7 cellular contexts compared by ENCODE assay signal in the genomic region with DNA sequence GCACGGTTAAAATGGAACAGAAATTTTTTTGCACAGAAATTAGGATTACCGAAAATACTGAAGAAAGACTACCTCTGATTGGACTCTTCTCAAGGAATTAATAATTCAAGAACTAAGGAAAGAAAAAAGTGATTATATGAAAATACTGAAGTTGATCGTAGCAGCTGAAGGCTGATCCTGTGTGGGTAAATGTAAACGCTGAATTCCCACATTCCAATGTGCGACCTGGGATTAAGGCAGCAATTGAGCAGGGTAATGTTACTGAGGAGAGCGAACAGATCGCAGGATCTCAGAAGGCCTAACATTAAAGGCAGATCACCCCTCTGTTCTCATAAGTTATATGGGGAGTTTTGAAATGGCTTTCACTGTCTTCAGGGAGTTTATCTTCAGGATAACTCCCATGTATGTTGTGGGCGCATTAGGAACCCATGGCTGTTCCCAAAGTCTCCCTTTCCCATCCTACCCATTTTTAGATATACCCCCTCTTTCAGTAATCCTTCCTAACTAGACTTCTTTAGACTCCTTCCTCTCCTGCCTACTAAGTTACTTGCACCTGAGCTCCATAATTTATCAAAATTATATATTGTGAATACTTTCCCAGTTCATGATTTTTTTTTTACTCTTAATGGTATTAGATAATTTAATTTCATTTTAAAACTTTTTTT. TPM values are rescaled to one million over a fixed set of nuclear protein-coding genes. Genes with fewer than 3 reads are reported as not detected.
DNase-seq lines count a peak whose midpoint lies in the region; ATAC-seq, FAIRE-seq and TF ChIP-seq lines count a peak whose summit lies in the region.

No MANE protein-coding gene starts in this region.

- WGBS in small intestine, 3 donors, result 17 to 33% (median 21%) methylated on average over 8 of the region's 8 CpGs

- H3K9me3 ChIP-seq in HCT116 (ENCODE audit: control insufficient read depth in 1 of 2, insufficient read depth in 1 of 2, low read depth in 1 of 2, low read length in 2 of 2), result no peaks in the 10 kb centered on the region
- H3K9me3 ChIP-seq in SJSA1 (replicated peaks), result no peaks in the 10 kb centered on the region
- H3K9me3 ChIP-seq in small intestine (ENCODE audit: control insufficient read depth, low read depth), result no peaks in the 10 kb centered on the region

- H3K4me1 ChIP-seq in HCT116 (ENCODE audit: control insufficient read depth in 1 of 2, insufficient read depth in 2 of 2, low read length in 2 of 2) (peaks cover 3 to 14% of the 10 kb centered on the region in 2 experiments; a peak in 3 of 4 replicates), SJSA1 (replicated peaks) (peaks cover 21% of the 10 kb centered on the region), small intestine (ENCODE audit: control insufficient read depth in 2 of 2, insufficient read depth in 1 of 2, low read depth in 1 of 2, low read length in 1 of 2) (peaks cover 0 to 5% of the 10 kb centered on the region in 2 donors)

- H3K4me2 ChIP-seq in HCT116 (ENCODE audit: low read length), result peak overlapping the region; percentile 98

- H3K9me2 ChIP-seq in HCT116 (ENCODE audit: insufficient read depth), result no peaks in the 10 kb centered on the region

- RAD21 ChIA-PET in HCT116 (lab: Charles Lee; ENCODE audit: low non-redundant PET in 1 of 2, low total read pairs in 2 of 2, uncharacterized antibody in 2 of 2, unreplicated experiment in 2 of 2), result no interaction called here

- POLR2A ChIA-PET in HCT116 (lab: Charles Lee), result interaction anchor here (1.8 kb wide), 1 partner anchor 12 kb away, joined by 7 read pairs; no protein-coding TSS in a partner anchor

- peak overlapping the region; percentile 81; the same call in 1 of the 2 replicates for H3K27ac ChIP-seq in HCT116 (ENCODE audit: low read depth, low read length)
- peak overlapping the region; percentile 96 for H3K27ac ChIP-seq in SJSA1
- no peak overlapping the region for H3K27ac ChIP-seq in small intestine (ENCODE audit: low read depth in 1 of 2, low read length in 1 of 2)

- peak overlapping the region; percentile 59 to 97 for H3K4me3 ChIP-seq in HCT116 (replicated peaks in 1 of 2; ENCODE audit: low read depth in 1 of 2, low read length in 2 of 2)
- peak overlapping the region; percentile 53 for H3K4me3 ChIP-seq in SJSA1
- H3K4me3 ChIP-seq in fibroblast of the aortic adventitia (ENCODE audit: low read depth, low read length), result peak overlapping the region; percentile 93
- H3K4me3 ChIP-seq in small intestine (ENCODE audit: low read depth in 1 of 2, low read length in 2 of 2), result peak overlapping the region; percentile 4 to 92

- no peak for TF ChIP-seq POLR2A in HCT116 (IDR thresholded peaks at IDR 0.05; ENCODE audit: borderline replicate concordance, extremely low read depth, insufficient read depth, insufficient read length)

- ATAC-seq in HCT116 (no peak), GM18511 (IDR thresholded peaks at IDR 0.05; ENCODE audit: unreplicated experiment) (no peak)
- ATAC-seq in activated CD4-positive, CD25-positive, alpha-beta regulatory T cell treated with anti-CD3 and anti-CD28 coated beads, Interleukin-2, amount 50 U/mL, for 24 hours, result no peak

- peak overlapping the region; percentile 92 for H2AFZ ChIP-seq in HCT116 (ENCODE audit: low read depth, low read length, poor library complexity, severe bottlenecking)

- TF ChIP-seq CTCF in HCT116 (IDR thresholded peaks at IDR 0.05 in 2 of 3, conservative IDR thresholded peaks at IDR 0.05 in 1 of 3; ENCODE audit: borderline replicate concordance in 1 of 3, insufficient read depth in 1 of 3, low read depth in 2 of 3, low read length in 2 of 3) (no peak), fibroblast of the aortic adventitia (IDR thresholded peaks at IDR 0.05; ENCODE audit: insufficient read depth, low read length) (no peak)

- H3K36me3 ChIP-seq in HCT116 (ENCODE audit: control insufficient read depth in 1 of 2, insufficient read depth in 2 of 2, low read length in 2 of 2) (peaks cover 0 to 2% of the 10 kb centered on the region in 2 experiments; a peak in 1 of 4 replicates), SJSA1 (no peaks in the 10 kb centered on the region), small intestine (ENCODE audit: control insufficient read depth in 2 of 2, insufficient read depth in 2 of 2, low read length in 2 of 2) (peaks cover 0 to 4% of the 10 kb centered on the region in 2 donors)

- CTCF ChIA-PET in HCT116 (lab: Charles Lee), result interaction anchor here (1.1 to 1.7 kb wide), 2 partner anchors 27 to 79 kb away, joined by 3 to 7 read pairs; no protein-coding TSS in a partner anchor

- FAIRE-seq in small intestine (lab: Jason Lieb, UNC), result no peak

- no peaks in the 10 kb centered on the region; the same call in 1 of the 2 replicates for H4K20me1 ChIP-seq in HCT116 (ENCODE audit: insufficient read depth)

- H3K27me3 ChIP-seq in HCT116 (ENCODE audit: insufficient read depth, low read length), result no peaks in the 10 kb centered on the region
- no peaks in the 10 kb centered on the region for H3K27me3 ChIP-seq in SJSA1 (replicated peaks)
- H3K27me3 ChIP-seq in small intestine (ENCODE audit: control insufficient read depth in 2 of 2, insufficient read depth in 2 of 2, low read length in 2 of 2), result no peaks in the 10 kb centered on the region

- H3K79me2 ChIP-seq in HCT116 (ENCODE audit: insufficient read depth, low read length), result peaks cover 9% of the 10 kb centered on the region; the same call in 1 of the 2 replicates

- intact Hi-C loops in HCT116 (cut with micrococcal nuclease), result loop anchor here (1.0 to 2.0 kb wide), 2 partner anchors 29 to 152 kb away; no protein-coding TSS in a partner anchor

- TF ChIP-seq RAD21 in HCT116 (IDR thresholded peaks at IDR 0.05; ENCODE audit: low read depth), result no peak

- peak overlapping the region; percentile 80 for H3K9ac ChIP-seq in HCT116 (ENCODE audit: low read length)

- DNase-seq in HCT116 (ENCODE audit: low read depth, low spot score) (no peak), SJSA1 (ENCODE audit: low read depth in 1 of 2, low spot score in 2 of 2) (no peak), fibroblast of the aortic adventitia (ENCODE audit: low read depth) (peak; percentile 6), small intestine (no peak), cerebellar cortex (ENCODE audit: low spot score) (no peak)

- no TSS peak for BruUV-seq in HCT116 (replicated peaks; lab: Mats Ljungman, UMichigan)

TF ChIP-seq in HCT116, 20 proteins besides CTCF, POLR2A, EP300 and RAD21:
- TF ChIP-seq ZNF274 (IDR thresholded peaks at IDR 0.05; ENCODE audit: low read depth, low read length) (no peak), JUND (IDR thresholded peaks at IDR 0.05) (no peak), POLR2AphosphoS5 (IDR thresholded peaks at IDR 0.05; ENCODE audit: low read depth, low read length) (no peak)

RNA-seq across cellular contexts. Expression of gene UBL7, which starts 1.0 kb away (rescaled TPM):
- 65.3 TPM for total RNA-seq in HCT116 (2021; ENCODE audit: unreplicated experiment)
- 49.5 and 70.5 TPM in 2 replicates for polyA plus RNA-seq in HCT116 (2012)
- total RNA-seq in SJSA1 (2014; rRNA removed; shearing (Covaris generic)), result 32.8 and 54.5 TPM in 2 replicates
- total RNA-seq in fibroblast of the aortic adventitia (ENCODE audit: low replicate concordance), result 50.3 and 52.2 TPM in 2 replicates
- polyA plus RNA-seq in small intestine, result 10 to 100 TPM; 33.3 to 51.7 (median 37.8) TPM

RNA-seq across cellular contexts. Expression of gene SEMA7A, which starts 28.2 kb away (rescaled TPM):
- total RNA-seq in HCT116 (2021; ENCODE audit: unreplicated experiment), result 13.8 TPM
- 11.9 and 16.8 TPM in 2 replicates for polyA plus RNA-seq in HCT116 (2012)
- 5.2 and 5.4 TPM in 2 replicates for total RNA-seq in SJSA1 (2014; rRNA removed; shearing (Covaris generic))
- total RNA-seq in fibroblast of the aortic adventitia (ENCODE audit: low replicate concordance), result 2.6 and 7.9 TPM in 2 replicates
- 1 to 10 TPM in 1 of 3 donors, under 1 TPM in 2; 0.45 to 4.3 (median 0.81) TPM for polyA plus RNA-seq in small intestine

Comparison
In these comparisons a context has a peak if more than half of its experiments do, and no peak if none do; other contexts are left out.
1. H3K27ac ChIP-seq: peak in HCT116 (single experiment) and SJSA1 (single experiment); none in small intestine (0 of 2).
2. Peak in every context shown above with its lines, with median percentiles within 50 percentile points of each other: H3K4me3 ChIP-seq.